1 cellular context compared by ENCODE assay signal in the genomic region with DNA sequence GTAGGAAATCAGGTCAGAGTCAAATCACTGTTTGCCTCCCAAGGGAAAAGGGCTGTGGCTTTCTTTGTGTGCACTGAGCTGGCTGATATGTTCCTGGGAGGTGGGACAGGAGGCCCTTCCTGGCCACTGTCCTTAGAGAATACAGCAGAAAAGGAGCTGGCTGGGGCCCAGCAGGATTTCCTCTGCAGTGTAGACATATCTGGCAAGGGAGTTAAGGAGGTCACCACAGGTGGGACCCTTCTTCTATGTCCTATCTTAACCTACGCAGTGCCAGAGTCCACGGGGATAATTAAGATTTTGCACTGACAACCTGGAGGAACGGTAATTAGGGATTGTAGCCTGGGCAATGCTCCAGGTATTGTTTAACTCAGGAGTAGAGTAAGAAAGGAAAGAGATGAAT.
TF ChIP-seq lines count a peak whose summit lies in the region.

No MANE protein-coding gene starts in this region.

TF ChIP-seq in SK-N-SH, 30 proteins besides CTCF, POLR2A, EP300 and RAD21 (continued from another document):
- TF ChIP-seq, protein P1, sequence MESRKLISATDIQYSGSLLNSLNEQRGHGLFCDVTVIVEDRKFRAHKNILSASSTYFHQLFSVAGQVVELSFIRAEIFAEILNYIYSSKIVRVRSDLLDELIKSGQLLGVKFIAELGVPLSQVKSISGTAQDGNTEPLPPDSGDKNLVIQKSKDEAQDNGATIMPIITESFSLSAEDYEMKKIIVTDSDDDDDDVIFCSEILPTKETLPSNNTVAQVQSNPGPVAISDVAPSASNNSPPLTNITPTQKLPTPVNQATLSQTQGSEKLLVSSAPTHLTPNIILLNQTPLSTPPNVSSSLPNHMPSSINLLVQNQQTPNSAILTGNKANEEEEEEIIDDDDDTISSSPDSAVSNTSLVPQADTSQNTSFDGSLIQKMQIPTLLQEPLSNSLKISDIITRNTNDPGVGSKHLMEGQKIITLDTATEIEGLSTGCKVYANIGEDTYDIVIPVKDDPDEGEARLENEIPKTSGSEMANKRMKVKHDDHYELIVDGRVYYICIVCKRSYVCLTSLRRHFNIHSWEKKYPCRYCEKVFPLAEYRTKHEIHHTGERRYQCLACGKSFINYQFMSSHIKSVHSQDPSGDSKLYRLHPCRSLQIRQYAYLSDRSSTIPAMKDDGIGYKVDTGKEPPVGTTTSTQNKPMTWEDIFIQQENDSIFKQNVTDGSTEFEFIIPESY (IDR thresholded peaks at IDR 0.05; ENCODE audit: borderline replicate concordance, low read depth), result no peak
